10 cellular contexts compared by ENCODE assay signal in genomic region chr3:116444819-116445290, GRCh38. TPM values are rescaled to one million over a fixed set of nuclear protein-coding genes. Genes with fewer than 3 reads are reported as not detected.
DNase-seq lines count a peak whose midpoint lies in the region; FAIRE-seq and TF ChIP-seq lines count a peak whose summit lies in the region.
"Had no signal": no experiment of that assay in that cellular context is flagged by ENCODE, and none has a peak within 500 bp of the region (broad histone marks: within the 10 kb centered on the region; RNA-seq: fewer than 3 reads in every experiment).

No MANE protein-coding gene starts in this region.

- no peaks in the 10 kb centered on the region for H3K4me1 Mint-ChIP-seq in MCF 10A (ENCODE audit: insufficient read depth, unreplicated experiment)
- H3K4me1 Mint-ChIP-seq in activated CD4-positive, alpha-beta memory T cell treated with anti-CD3 and anti-CD28 coated beads for 36 hours (ENCODE audit: low read depth) = no peaks in the 10 kb centered on the region
- H3K4me1 Mint-ChIP-seq: CD4-positive, CD25-positive, alpha-beta regulatory T cell had no signal

- POLR2A ChIA-PET in MCF 10A (lab: Yijun Ruan, JAX) = no interaction called here
- POLR2A ChIA-PET in activated CD4-positive, alpha-beta memory T cell treated with anti-CD3 and anti-CD28 coated beads for 36 hours (lab: Charles Lee) = no interaction called here

- peaks cover 6% of the 10 kb centered on the region for H3K36me3 Mint-ChIP-seq in MCF 10A (ENCODE audit: insufficient read depth, unreplicated experiment)
- H3K36me3 Mint-ChIP-seq in activated CD4-positive, alpha-beta memory T cell treated with anti-CD3 and anti-CD28 coated beads for 36 hours = no peaks in the 10 kb centered on the region
- H3K36me3 Mint-ChIP-seq: CD4-positive, CD25-positive, alpha-beta regulatory T cell had no signal

- TF ChIP-seq POLR2A in breast epithelium (IDR thresholded peaks at IDR 0.05) (no peak), GM12891 (IDR thresholded peaks at IDR 0.05; ENCODE audit: low read depth, low read length) (no peak)

- no TSS peak for BruUV-seq in MCF 10A (replicated peaks; lab: Mats Ljungman, UMichigan)

- H3K27ac ChIP-seq in breast epithelium (no peak overlapping the region), muscle layer of duodenum (ENCODE audit: low read length) (no peak overlapping the region)

- H3K27ac Mint-ChIP-seq in MCF 10A (ENCODE audit: low read depth, unreplicated experiment) = no peak overlapping the region
- no peak overlapping the region for H3K27ac Mint-ChIP-seq in activated CD4-positive, alpha-beta memory T cell treated with anti-CD3 and anti-CD28 coated beads for 36 hours
- H3K27ac Mint-ChIP-seq: CD4-positive, CD25-positive, alpha-beta regulatory T cell had no signal

- no peak overlapping the region for H3K4me3 Mint-ChIP-seq in MCF 10A (ENCODE audit: unreplicated experiment)
- H3K4me3 Mint-ChIP-seq in activated CD4-positive, alpha-beta memory T cell treated with anti-CD3 and anti-CD28 coated beads for 36 hours = no peak overlapping the region
- H3K4me3 Mint-ChIP-seq: CD4-positive, CD25-positive, alpha-beta regulatory T cell had no signal

- H3K9me3 ChIP-seq in breast epithelium (no peaks in the 10 kb centered on the region), muscle layer of duodenum (ENCODE audit: control insufficient read depth in 1 of 2, low read length in 2 of 2) (no peaks in the 10 kb centered on the region)

- DNase-seq in breast epithelium (ENCODE audit: low spot score in 2 of 2) = no peak
- no peak for DNase-seq in MCF 10A (ENCODE audit: unreplicated experiment)
- DNase-seq in fibroblast of mammary gland (ENCODE audit: low read depth) = no peak
- DNase-seq in activated CD4-positive, alpha-beta memory T cell treated with anti-CD3 and anti-CD28 coated beads for 36 hours = no peak
- DNase-seq in GM19240 (ENCODE audit: insufficient read length, low spot score) = no peak
- DNase-seq in RCC 7860 (ENCODE audit: low spot score) = no peak
- no peak for DNase-seq in GM12891 (ENCODE audit: insufficient read length, low spot score)
- DNase-seq: CD4-positive, CD25-positive, alpha-beta regulatory T cell had no signal

- H3K27me3 Mint-ChIP-seq in MCF 10A (ENCODE audit: insufficient read depth, unreplicated experiment) = peaks cover 51% of the 10 kb centered on the region
- peaks cover 6% of the 10 kb centered on the region for H3K27me3 Mint-ChIP-seq in activated CD4-positive, alpha-beta memory T cell treated with anti-CD3 and anti-CD28 coated beads for 36 hours
- H3K27me3 Mint-ChIP-seq: CD4-positive, CD25-positive, alpha-beta regulatory T cell had no signal

- no peaks in the 10 kb centered on the region for H3K9me3 Mint-ChIP-seq in MCF 10A (ENCODE audit: unreplicated experiment)
- H3K9me3 Mint-ChIP-seq in activated CD4-positive, alpha-beta memory T cell treated with anti-CD3 and anti-CD28 coated beads for 36 hours = no peaks in the 10 kb centered on the region

- H3K4me1 ChIP-seq in breast epithelium (no peaks in the 10 kb centered on the region), muscle layer of duodenum (ENCODE audit: control insufficient read depth in 1 of 2, insufficient read depth in 2 of 2, low read length in 2 of 2) (peaks cover 0 to 7% of the 10 kb centered on the region in 2 donors)

- CTCF ChIA-PET in MCF 10A (lab: Yijun Ruan, JAX) = interaction anchor here (0.6 kb wide), 1 partner anchor 603 kb away, joined by 3 read pairs; no protein-coding TSS in a partner anchor
- CTCF ChIA-PET in activated CD4-positive, alpha-beta memory T cell treated with anti-CD3 and anti-CD28 coated beads for 36 hours (lab: Charles Lee) = no interaction called here

- H3K4me3 ChIP-seq in breast epithelium = peak overlapping the region; percentile 27 to 57 (median 35)
- peak overlapping the region; percentile 34 for H3K4me3 ChIP-seq in fibroblast of mammary gland (ENCODE audit: control insufficient read depth, low read depth, low read length)
- H3K4me3 ChIP-seq in muscle layer of duodenum (ENCODE audit: low read depth in 1 of 2, low read length in 2 of 2) = peak overlapping the region; percentile 47 to 57

- no peaks in the 10 kb centered on the region for H3K27me3 ChIP-seq in breast epithelium
- H3K27me3 ChIP-seq in muscle layer of duodenum (ENCODE audit: low read depth, low read length) = no peaks in the 10 kb centered on the region

- H3K36me3 ChIP-seq in breast epithelium = no peaks in the 10 kb centered on the region
- H3K36me3 ChIP-seq in muscle layer of duodenum (ENCODE audit: control insufficient read depth in 1 of 2, insufficient read depth in 2 of 2, low read length in 2 of 2) = no peaks in the 10 kb centered on the region

- intact Hi-C loops in breast epithelium (cut with DNase I; ENCODE audit: low total_unique reads) (no loop called here), MCF 10A (cut with micrococcal nuclease) (no loop called here)
- intact Hi-C loops in activated CD4-positive, alpha-beta memory T cell treated with anti-CD3 and anti-CD28 coated beads for 36 hours (cut with micrococcal nuclease) = no loop called here

- FAIRE-seq in RCC 7860 (lab: Jason Lieb, UNC) (no peak), GM12891 (lab: Jason Lieb, UNC) (no peak)

- TF ChIP-seq CTCF in breast epithelium (IDR thresholded peaks at IDR 0.05) (no peak), MCF 10A (IDR thresholded peaks at IDR 0.05; ENCODE audit: unreplicated experiment) (no peak), fibroblast of mammary gland (conservative IDR thresholded peaks at IDR 0.05; ENCODE audit: control insufficient read depth, insufficient read depth, low read depth, low read length) (no peak)

TF ChIP-seq in GM12891, 5 proteins besides CTCF, POLR2A, EP300 and RAD21:
- TF ChIP-seq SPI1 (IDR thresholded peaks at IDR 0.05; ENCODE audit: low read depth, low read length) = no peak
- no peak for TF ChIP-seq PAX5 (IDR thresholded peaks at IDR 0.05; ENCODE audit: insufficient read depth, low read length, severe bottlenecking)
- no peak for TF ChIP-seq TAF1 (IDR thresholded peaks at IDR 0.05; ENCODE audit: low read depth, low read length)
- TF ChIP-seq POU2F2 (IDR thresholded peaks at IDR 0.05; ENCODE audit: low read depth, low read length) = no peak
TF ChIP-seq in GM12891: peak in this region for 0.

RNA-seq across cellular contexts. Expression of gene LSAMP, which starts 0.4 kb away (rescaled TPM):
- 1 to 10 TPM; 1.6 to 3.8 (median 3.5) TPM for total RNA-seq in breast epithelium
- total RNA-seq in MCF 10A (2022) = not detected in 2 replicates
- not detected for total RNA-seq in activated CD4-positive, alpha-beta memory T cell treated with anti-CD3 and anti-CD28 coated beads for 36 hours
- 3.9 TPM for polyA plus RNA-seq in GM12891 (2012; ENCODE audit: low read depth, missing spikeins)
- total RNA-seq: activated CD8-positive, alpha-beta memory T cell treated with anti-CD3 and anti-CD28 coated beads for 36 hours; CD4-positive, CD25-positive, alpha-beta regulatory T cell had no signal
- polyA plus RNA-seq: CD4-positive, CD25-positive, alpha-beta regulatory T cell had no signal
